16 cellular contexts compared by ENCODE assay signal in genomic region chr7:84264341-84264740, GRCh38.
DNase-seq lines count a peak whose midpoint lies in the region; ATAC-seq and TF ChIP-seq lines count a peak whose summit lies in the region.
"Had no signal": no experiment of that assay in that cellular context is flagged by ENCODE, and none has a peak within 500 bp of the region (broad histone marks: within the 10 kb centered on the region; RNA-seq: fewer than 3 reads in every experiment).

No MANE protein-coding gene starts in this region.

- H3K9me2 ChIP-seq in OCI-LY1 (ENCODE audit: low read depth, low read length), result no peaks in the 10 kb centered on the region

- H4K20me1 ChIP-seq in OCI-LY1 (ENCODE audit: insufficient read depth, low read length), result no peaks in the 10 kb centered on the region
- no peaks in the 10 kb centered on the region for H4K20me1 ChIP-seq in osteoblast (ENCODE audit: insufficient read depth, low read length)
- H4K20me1 ChIP-seq: BLaER1 had no signal

- H2AFZ ChIP-seq in OCI-LY1 (ENCODE audit: low read length) (peak overlapping the region; percentile 95; the same call in 1 of the 2 replicates), osteoblast (ENCODE audit: low read length) (peak overlapping the region; percentile 26)

- H3K4me1 ChIP-seq in OCI-LY1 (ENCODE audit: insufficient read depth, low read length, severe bottlenecking) (peaks cover 7% of the 10 kb centered on the region), osteoblast (ENCODE audit: insufficient read depth, low read length) (peaks cover 9% of the 10 kb centered on the region)
- H3K4me1 ChIP-seq: BLaER1, Peyer's patch had no signal

- ATAC-seq in HG03378 (IDR thresholded peaks at IDR 0.05; ENCODE audit: unreplicated experiment), result no peak
- ATAC-seq: HCT116 had no signal

- no peaks in the 10 kb centered on the region for H3K27me3 ChIP-seq in OCI-LY1 (ENCODE audit: insufficient read depth, low read length)
- no peaks in the 10 kb centered on the region for H3K27me3 ChIP-seq in osteoblast (ENCODE audit: insufficient read depth, low read length)
- H3K27me3 ChIP-seq: BLaER1, Peyer's patch had no signal

- H3F3A ChIP-seq in OCI-LY1 (ENCODE audit: insufficient read depth, low read length), result no peaks in the 10 kb centered on the region

- no peaks in the 10 kb centered on the region for H3K9me3 ChIP-seq in OCI-LY1 (ENCODE audit: low read length)
- no peaks in the 10 kb centered on the region for H3K9me3 ChIP-seq in osteoblast (ENCODE audit: low read depth, low read length)
- H3K9me3 ChIP-seq: BLaER1, Peyer's patch had no signal

- H3K4me2 ChIP-seq in OCI-LY1 (ENCODE audit: low read length), result no peak overlapping the region
- H3K4me2 ChIP-seq in osteoblast (ENCODE audit: insufficient read depth, low read length), result peak overlapping the region; percentile 34
- H3K4me2 ChIP-seq: BLaER1 had no signal

- no peak overlapping the region for H3K4me3 ChIP-seq in OCI-LY1 (ENCODE audit: low read depth, low read length, poor library complexity, severe bottlenecking)
- H3K4me3 ChIP-seq in astrocyte of the cerebellum (ENCODE audit: low read depth, low read length), result no peak overlapping the region
- H3K4me3 ChIP-seq in osteoblast (ENCODE audit: insufficient read depth, low read length), result no peak overlapping the region
- H3K4me3 ChIP-seq: BLaER1, Peyer's patch had no signal

- TF ChIP-seq CTCF in OCI-LY1 (IDR thresholded peaks at IDR 0.05; ENCODE audit: low read length), result no peak
- no peak for TF ChIP-seq CTCF in astrocyte of the cerebellum (IDR thresholded peaks at IDR 0.05; ENCODE audit: low read depth, low read length, missing control alignments)
- TF ChIP-seq CTCF in osteoblast (IDR thresholded peaks at IDR 0.05; ENCODE audit: extremely low read depth, low read depth, low read length), result no peak

- H3K79me2 ChIP-seq in OCI-LY1 (ENCODE audit: insufficient read depth, low read length) (no peaks in the 10 kb centered on the region), osteoblast (ENCODE audit: insufficient read depth, low read length) (no peaks in the 10 kb centered on the region)

- no peak overlapping the region for H3K27ac ChIP-seq in OCI-LY1 (ENCODE audit: low read depth, low read length, poor library complexity, severe bottlenecking)
- peak overlapping the region; percentile 11 for H3K27ac ChIP-seq in osteoblast (ENCODE audit: low read depth, low read length)
- H3K27ac ChIP-seq: BLaER1, Peyer's patch had no signal

- DNase-seq in EH (ENCODE audit: low read depth) (peak; percentile 27), astrocyte of the cerebellum (ENCODE audit: low read depth) (peak; percentile 28), osteoblast (ENCODE audit: insufficient read length, low spot score, missing footprints) (no peak), NCI-H510A (lab: John Stamatoyannopoulos, UW) (no peak), occipital lobe (lab: John Stamatoyannopoulos, UW) (no peak)
- DNase-seq: DMS153, NCI-H1048, NCI-H146, NCI-H345, NCI-H748 treated with DMSO at 0.1 percent for 48 hours, Peyer's patch, SHP77 had no signal

- in situ Hi-C loops in astrocyte of the cerebellum (cut with HindIII; ENCODE audit: low sequenced_read_pairs), result no loop called here

- H3K36me3 ChIP-seq in OCI-LY1 (ENCODE audit: insufficient read depth, low read length), result no peaks in the 10 kb centered on the region
- no peaks in the 10 kb centered on the region for H3K36me3 ChIP-seq in osteoblast (ENCODE audit: insufficient read depth, low read length)
- H3K36me3 ChIP-seq: BLaER1, Peyer's patch had no signal

- no peak overlapping the region for H3K9ac ChIP-seq in OCI-LY1 (ENCODE audit: low read length)
- H3K9ac ChIP-seq: BLaER1 had no signal

Comparison
In these comparisons a context has a peak if more than half of its experiments do, and no peak if none do; other contexts are left out.
1. DNase-seq: peak in EH (single experiment) and astrocyte of the cerebellum (single experiment); none in osteoblast (single experiment), NCI-H510A (single experiment) and occipital lobe (single experiment).